Comparison of ENCODE assay signal across 9 cellular contexts in the genomic region with DNA sequence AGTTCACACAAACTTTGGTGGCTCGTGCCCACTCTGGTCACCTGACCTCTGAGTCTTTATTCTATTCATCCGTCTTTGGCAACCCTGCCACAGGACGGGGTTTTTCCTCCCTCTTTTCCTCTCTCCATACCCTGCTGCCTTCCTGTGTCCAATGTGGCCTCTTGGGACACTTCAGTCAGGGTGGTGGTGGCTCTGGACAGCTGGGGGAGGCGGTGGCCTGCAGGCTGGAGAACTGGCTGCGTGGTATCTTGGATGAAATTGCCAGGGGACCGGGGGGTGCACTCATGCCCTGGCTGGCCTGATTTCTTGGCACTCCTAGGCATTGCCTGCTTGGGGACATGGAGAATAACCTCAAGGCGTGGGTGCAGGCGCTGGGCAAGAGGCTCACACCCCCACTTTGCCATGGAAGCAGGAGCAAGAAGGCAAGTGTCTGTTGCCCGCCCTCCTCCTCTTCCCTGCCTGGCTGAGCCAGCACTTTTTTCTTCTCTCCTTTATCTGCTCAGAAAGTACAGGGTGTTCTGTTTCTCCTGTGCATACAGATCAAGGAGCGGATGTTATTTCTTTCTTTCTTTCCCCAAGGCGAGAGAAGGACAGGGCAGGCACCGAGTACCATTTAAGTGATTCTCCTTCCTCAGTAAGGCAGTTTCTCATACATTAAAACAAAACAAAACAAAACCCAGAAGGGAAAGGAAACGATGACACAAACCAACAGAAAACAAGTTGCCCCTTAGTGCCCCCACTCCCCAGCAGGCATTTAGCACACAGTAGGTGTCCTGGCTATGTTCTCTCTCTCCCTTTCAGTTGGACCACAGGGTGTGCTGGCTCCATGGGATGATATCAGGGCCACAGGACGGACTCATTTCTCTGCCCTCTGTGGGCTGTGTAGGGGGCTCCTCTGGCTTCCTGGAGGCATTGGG. TPM values are rescaled to one million over a fixed set of nuclear protein-coding genes. Genes with fewer than 3 reads are reported as not detected.
DNase-seq lines count a peak whose midpoint lies in the region; ATAC-seq lines count a peak whose summit lies in the region.
"Had no signal": no experiment of that assay in that cellular context is flagged by ENCODE, and none has a peak within 500 bp of the region (broad histone marks: within the 10 kb centered on the region; RNA-seq: fewer than 3 reads in every experiment).

No MANE protein-coding gene starts in this region.

- POLR2A ChIA-PET in activated CD8-positive, alpha-beta T cell treated with anti-CD3 and anti-CD28 coated beads, Interleukin-2, amount 10 ng/mL, durations not matched to agents 7 days and 5 days (lab: Charles Lee) = no interaction called here

- CTCF ChIA-PET in activated CD8-positive, alpha-beta T cell treated with anti-CD3 and anti-CD28 coated beads, Interleukin-2, amount 10 ng/mL, durations not matched to agents 7 days and 5 days (lab: Charles Lee) = no interaction called here

- peak overlapping the region; percentile 60 for H3K4me3 Mint-ChIP-seq in activated CD8-positive, alpha-beta T cell treated with anti-CD3 and anti-CD28 coated beads, Interleukin-2, amount 10 ng/mL, durations not matched to agents 7 days and 5 days

- H3K9me3 ChIP-seq in HAP-1 (no peaks in the 10 kb centered on the region), skeletal muscle satellite cell (replicated peaks; ENCODE audit: low read length) (no peaks in the 10 kb centered on the region)

- ATAC-seq in activated CD8-positive, alpha-beta T cell treated with anti-CD3 and anti-CD28 coated beads, Interleukin-2, amount 10 ng/mL, durations not matched to agents 7 days and 5 days = no peak
- ATAC-seq in HG03565 (IDR thresholded peaks at IDR 0.05; ENCODE audit: unreplicated experiment) (no peak), GM21529 (IDR thresholded peaks at IDR 0.05; ENCODE audit: unreplicated experiment) (no peak)

- H3K4me1 Mint-ChIP-seq in activated CD8-positive, alpha-beta T cell treated with anti-CD3 and anti-CD28 coated beads, Interleukin-2, amount 10 ng/mL, durations not matched to agents 7 days and 5 days (ENCODE audit: low read depth) = peaks cover 48% of the 10 kb centered on the region

- H3K9me3 Mint-ChIP-seq in activated CD8-positive, alpha-beta T cell treated with anti-CD3 and anti-CD28 coated beads, Interleukin-2, amount 10 ng/mL, durations not matched to agents 7 days and 5 days (ENCODE audit: insufficient read depth) = no peaks in the 10 kb centered on the region

- peak overlapping the region; percentile 80 for H3K9ac ChIP-seq in skeletal muscle satellite cell (ENCODE audit: low read depth, low read length)

- peaks cover 17% of the 10 kb centered on the region for H3K4me1 ChIP-seq in HAP-1
- H3K4me1 ChIP-seq in skeletal muscle satellite cell (ENCODE audit: control insufficient read depth, insufficient read depth, low read length) = peaks cover 23% of the 10 kb centered on the region

- H3K27ac Mint-ChIP-seq in activated CD8-positive, alpha-beta T cell treated with anti-CD3 and anti-CD28 coated beads, Interleukin-2, amount 10 ng/mL, durations not matched to agents 7 days and 5 days = peak overlapping the region; percentile 92

- H3K36me3 ChIP-seq in HAP-1 (replicated peaks) = no peaks in the 10 kb centered on the region
- H3K36me3 ChIP-seq in skeletal muscle satellite cell (ENCODE audit: insufficient read depth, low read length) = no peaks in the 10 kb centered on the region

- H3K4me3 ChIP-seq in HAP-1 = peak overlapping the region; percentile 41; the same call in 1 of the 2 replicates
- H3K4me3 ChIP-seq in skeletal muscle satellite cell (ENCODE audit: low read length) = peak overlapping the region; percentile 79

- H3K27me3 ChIP-seq in HAP-1 (ENCODE audit: low read depth) = no peaks in the 10 kb centered on the region
- H3K27me3 ChIP-seq in skeletal muscle satellite cell (ENCODE audit: control insufficient read depth, insufficient read depth, low read length) = no peaks in the 10 kb centered on the region

- in situ Hi-C loops in HAP-1 (cut with MboI; ENCODE audit: low sequenced_read_pairs) = no loop called here

- no peaks in the 10 kb centered on the region for H3K27me3 Mint-ChIP-seq in activated CD8-positive, alpha-beta T cell treated with anti-CD3 and anti-CD28 coated beads, Interleukin-2, amount 10 ng/mL, durations not matched to agents 7 days and 5 days (ENCODE audit: low read depth)

- DNase-seq in HAP-1 (ENCODE audit: low spot score in 2 of 2) = no peak
- DNase-seq in activated CD8-positive, alpha-beta T cell treated with anti-CD3 and anti-CD28 coated beads, Interleukin-2, amount 10 ng/mL, durations not matched to agents 7 days and 5 days = no peak
- DNase-seq in globus pallidus (ENCODE audit: low spot score) = peak; percentile 76
- no peak for DNase-seq in GM03348 (ENCODE audit: low spot score)
- DNase-seq in NCI-H774 (lab: John Stamatoyannopoulos, UW) = no peak
- DNase-seq: left ventricle myocardium superior had no signal

- H3K4me2 ChIP-seq in skeletal muscle satellite cell (ENCODE audit: low read length) = peak overlapping the region; percentile 93

- H3K36me3 Mint-ChIP-seq in activated CD8-positive, alpha-beta T cell treated with anti-CD3 and anti-CD28 coated beads, Interleukin-2, amount 10 ng/mL, durations not matched to agents 7 days and 5 days (ENCODE audit: low read depth) = no peaks in the 10 kb centered on the region

RNA-seq across cellular contexts. Expression of a gene that starts 22.3 kb away (rescaled TPM):
- total RNA-seq in activated CD8-positive, alpha-beta T cell treated with anti-CD3 and anti-CD28 coated beads, Interleukin-2, amount 10 ng/mL, durations not matched to agents 7 days and 5 days = 1 to 10 TPM; 1.3 to 1.7 TPM
- 18.5 and 18.8 TPM in 2 replicates for total RNA-seq in skeletal muscle satellite cell (2012; rRNA removed)
